ENCODE assay signal across 8 cellular contexts in the genomic region with DNA sequence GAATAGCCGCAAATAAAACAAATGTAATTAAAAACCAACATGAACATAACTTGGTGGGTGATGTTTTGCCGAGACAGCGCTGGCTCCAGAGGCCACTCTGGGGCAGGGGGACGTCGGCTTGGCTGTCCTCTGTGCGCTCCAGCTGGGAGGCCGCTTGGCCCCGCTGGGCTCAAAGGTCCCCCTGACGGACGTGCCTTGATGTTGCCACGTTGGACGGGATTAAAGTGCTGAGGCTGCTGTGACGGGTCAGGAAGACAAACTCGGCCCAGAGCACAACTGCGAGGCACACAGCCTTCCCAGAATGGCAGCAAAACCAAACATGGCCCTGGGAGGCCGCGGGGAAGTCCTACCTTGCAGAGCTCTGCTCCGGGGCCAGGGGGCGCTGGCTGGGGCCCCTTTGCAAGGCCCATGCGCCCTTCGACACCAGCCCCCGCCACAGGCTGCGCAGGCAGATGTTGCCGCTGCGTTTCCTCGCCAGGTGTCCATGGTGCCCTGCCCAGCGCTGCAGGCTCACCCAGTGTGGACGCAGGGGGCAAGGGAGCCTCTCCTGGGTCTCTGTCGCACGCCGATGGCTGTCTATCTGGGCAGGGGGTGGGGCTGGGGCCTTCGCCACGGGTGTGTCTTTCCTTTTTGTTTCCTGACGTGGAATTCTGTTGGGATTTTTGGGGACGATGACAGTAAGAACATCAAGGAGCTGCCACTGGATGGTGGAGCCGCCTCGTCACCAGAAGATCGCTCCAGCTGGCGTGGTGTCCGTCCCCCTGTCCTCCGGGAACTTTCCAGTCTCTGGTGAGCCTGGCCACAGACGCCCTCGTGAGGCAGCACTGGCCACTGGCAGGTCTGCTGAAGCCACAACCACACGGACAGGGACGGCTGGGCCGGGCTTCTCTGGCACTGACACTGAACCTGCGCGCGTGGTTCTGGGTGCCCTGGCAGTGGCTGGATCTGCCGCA.
DNase-seq lines count a peak whose midpoint lies in the region; ATAC-seq, FAIRE-seq and TF ChIP-seq lines count a peak whose summit lies in the region.

No MANE protein-coding gene starts in this region.

- ATAC-seq in GM18873 (IDR thresholded peaks at IDR 0.05; ENCODE audit: low FRiP score, unreplicated experiment): no peak

- no peak overlapping the region for H2AFZ ChIP-seq in OCI-LY7 (ENCODE audit: low read length)

- FAIRE-seq in small intestine (lab: Jason Lieb, UNC): no peak

- intact Hi-C loops in OCI-LY7 (cut with micrococcal nuclease; ENCODE audit: unreplicated experiment): no loop called here

- no TSS peak for BruUV-seq in OCI-LY7 (replicated peaks; lab: Mats Ljungman, UMichigan)

- H3K9me2 ChIP-seq in OCI-LY7 (ENCODE audit: insufficient read depth, low read length): no peaks in the 10 kb centered on the region

- no peaks in the 10 kb centered on the region for H3K79me2 ChIP-seq in OCI-LY7 (ENCODE audit: insufficient read depth, low read depth, low read length)

- 14 to 50% (median 14%) methylated on average over 50 of the region's 50 CpGs for WGBS in small intestine, 3 donors

- H3K27me3 ChIP-seq in kidney epithelial cell (ENCODE audit: control insufficient read depth, insufficient read depth, low read length): peaks cover 2% of the 10 kb centered on the region
- no peaks in the 10 kb centered on the region for H3K27me3 ChIP-seq in small intestine (ENCODE audit: control insufficient read depth in 2 of 2, insufficient read depth in 2 of 2, low read length in 2 of 2)

- no peak overlapping the region; the same call in 1 of the 2 replicates for H3K4me2 ChIP-seq in OCI-LY7 (ENCODE audit: low read length)

- H3K27ac ChIP-seq in OCI-LY7 (ENCODE audit: low read depth, low read length, poor library complexity, severe bottlenecking) (no peak overlapping the region), small intestine (ENCODE audit: low read depth in 1 of 2, low read length in 1 of 2) (no peak overlapping the region)

- POLR2A ChIA-PET in OCI-LY7 (lab: Charles Lee): no interaction called here

- H3K4me3 ChIP-seq in OCI-LY7 (ENCODE audit: low read depth, low read length, poor library complexity, severe bottlenecking) (no peak overlapping the region), kidney epithelial cell (ENCODE audit: low read depth, low read length) (peak overlapping the region; percentile 4), small intestine (ENCODE audit: low read depth in 1 of 2, low read length in 2 of 2) (peak overlapping the region in 1 of 2 donors; percentile 45)

- H3K4me1 ChIP-seq in OCI-LY7 (ENCODE audit: insufficient read depth, low read length, poor library complexity, severe bottlenecking): no peaks in the 10 kb centered on the region
- H3K4me1 ChIP-seq in small intestine (ENCODE audit: control insufficient read depth in 2 of 2, insufficient read depth in 1 of 2, low read depth in 1 of 2, low read length in 1 of 2): no peaks in the 10 kb centered on the region

- H3K9me3 ChIP-seq in OCI-LY7 (ENCODE audit: low read length) (no peaks in the 10 kb centered on the region), small intestine (ENCODE audit: control insufficient read depth, low read depth) (no peaks in the 10 kb centered on the region)

- 0 out of 2 replicates have a peak, but pooled peaks have one; percentile 33 for TF ChIP-seq CTCF in OCI-LY7 (conservative IDR thresholded peaks at IDR 0.05; ENCODE audit: low read length)
- peak; percentile 61 for TF ChIP-seq CTCF in kidney epithelial cell (IDR thresholded peaks at IDR 0.05; ENCODE audit: insufficient read depth, low read length, poor library complexity, severe bottlenecking)

- H3K36me3 ChIP-seq in OCI-LY7 (ENCODE audit: insufficient read depth, low read length): peaks cover under 1% of the 10 kb centered on the region; the same call in 1 of the 2 replicates
- no peaks in the 10 kb centered on the region for H3K36me3 ChIP-seq in kidney epithelial cell (ENCODE audit: control insufficient read depth, insufficient read depth, low read length)
- H3K36me3 ChIP-seq in small intestine (ENCODE audit: control insufficient read depth in 2 of 2, insufficient read depth in 2 of 2, low read length in 2 of 2): no peaks in the 10 kb centered on the region

- CTCF ChIA-PET in OCI-LY7 (lab: Charles Lee; ENCODE audit: unreplicated experiment): no interaction called here

- H4K20me1 ChIP-seq in OCI-LY7 (ENCODE audit: insufficient read depth, low read length): no peaks in the 10 kb centered on the region

- DNase-seq in NCI-H146 (lab: John Stamatoyannopoulos, UW): peak; percentile 44
- no peak for DNase-seq in NCI-H146 treated with DMSO at 0.1 percent for 48 hours (lab: John Stamatoyannopoulos, UW; ENCODE audit: unreplicated experiment)
- no peak for DNase-seq in OCI-LY7 (ENCODE audit: low spot score)
- DNase-seq in cerebellar cortex (ENCODE audit: low spot score): peak; percentile 87
- DNase-seq in kidney epithelial cell (ENCODE audit: low read depth): no peak
- DNase-seq in small intestine: peak; percentile 78
- DNase-seq in NCI-H1436 (lab: John Stamatoyannopoulos, UW): no peak

Comparison
In these comparisons a context has a peak if more than half of its experiments do, and no peak if none do; other contexts are left out.
1. DNase-seq: peak in NCI-H146 (single experiment), cerebellar cortex (single experiment) and small intestine (single experiment); none in NCI-H146 treated with DMSO at 0.1 percent for 48 hours (single experiment), OCI-LY7 (single experiment), kidney epithelial cell (single experiment) and NCI-H1436 (single experiment).